ENCODE assay signal across 17 cellular contexts in the genomic region with DNA sequence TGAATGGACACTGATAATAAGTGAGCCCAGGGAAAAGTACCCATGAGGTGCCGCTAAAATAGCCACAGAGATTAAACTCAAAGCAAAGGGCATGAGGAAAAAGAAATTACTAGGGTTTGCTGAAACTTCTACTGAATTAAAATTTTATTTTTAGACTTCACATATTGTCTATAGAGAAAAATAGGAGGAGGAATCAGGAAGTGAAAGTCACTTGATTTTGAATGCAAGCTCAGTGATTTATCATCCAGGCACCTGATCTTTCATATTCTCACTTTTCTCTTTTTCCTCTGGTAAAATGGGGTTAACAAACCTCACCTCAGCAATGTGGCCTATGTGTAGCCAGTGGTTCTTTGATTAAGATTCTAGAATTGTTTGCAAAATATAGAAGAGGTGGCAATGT.
DNase-seq lines count a peak whose midpoint lies in the region.
"Had no signal": no experiment of that assay in that cellular context is flagged by ENCODE, and none has a peak within 500 bp of the region (broad histone marks: within the 10 kb centered on the region; RNA-seq: fewer than 3 reads in every experiment).

No MANE protein-coding gene starts in this region.

- DNase-seq in NOMO-1 treated with DMSO at 0.1 percent for 48 hours (lab: John Stamatoyannopoulos, UW; ENCODE audit: unreplicated experiment) (peak; percentile 28), NOMO-1 treated with dmso at 0.1 percent for 144 hours (lab: John Stamatoyannopoulos, UW; ENCODE audit: unreplicated experiment) (no peak), MV-4-11 (lab: John Stamatoyannopoulos, UW) (peak; percentile 11), RPMI8226 (peak; percentile 5), amniotic stem cell (lab: John Stamatoyannopoulos, UW) (no peak), NCI-H187 treated with DMSO at 0.1 percent for 48 hours (lab: John Stamatoyannopoulos, UW) (no peak)
- DNase-seq: 8988T; ACHN; AML-193; BE2C; CD4-positive, alpha-beta T cell; CD8-positive, alpha-beta memory T cell; DMS 273 treated with DMSO at 0.1 percent for 48 hours; DMS79 treated with DMSO at 0.1 percent for 48 hours; GM23248; H7; HCEC 1CT had no signal

Comparison
In these comparisons a context has a peak if more than half of its experiments do, and no peak if none do; other contexts are left out.
1. DNase-seq: peak in NOMO-1 treated with DMSO at 0.1 percent for 48 hours (single experiment), MV-4-11 (single experiment) and RPMI8226 (single experiment); none in NOMO-1 treated with dmso at 0.1 percent for 144 hours (single experiment), amniotic stem cell (single experiment) and NCI-H187 treated with DMSO at 0.1 percent for 48 hours (single experiment).